ENCODE assay signal across 16 cellular contexts in the genomic region with DNA sequence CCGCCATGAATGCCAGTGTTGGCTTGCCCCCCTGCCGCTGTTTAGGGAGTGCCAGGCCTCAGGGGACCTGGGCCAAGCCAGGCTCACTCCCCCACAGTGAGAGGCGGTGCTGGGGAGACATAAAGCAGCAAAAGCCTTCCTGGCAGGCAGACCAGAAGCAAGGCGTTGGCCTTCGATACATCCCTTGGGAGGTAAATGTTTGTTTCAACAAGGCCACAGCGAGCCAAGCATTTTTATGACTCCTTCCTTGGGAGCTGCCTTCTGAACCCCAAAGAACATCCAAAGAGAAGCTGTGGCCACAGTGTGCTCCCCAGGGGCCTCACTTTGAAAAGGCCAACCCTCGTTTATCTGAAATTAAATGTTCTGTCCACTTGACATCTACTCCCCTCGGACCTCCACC.
DNase-seq lines count a peak whose midpoint lies in the region; ATAC-seq and TF ChIP-seq lines count a peak whose summit lies in the region.
"Had no signal": no experiment of that assay in that cellular context is flagged by ENCODE, and none has a peak within 500 bp of the region (broad histone marks: within the 10 kb centered on the region; RNA-seq: fewer than 3 reads in every experiment).

No MANE protein-coding gene starts in this region.

- H3K27me3 ChIP-seq in MG63: no peaks in the 10 kb centered on the region
- H3K27me3 ChIP-seq: SJSA1 had no signal

- peak overlapping the region; percentile 75 for H3K27ac Mint-ChIP-seq in osteocyte (ENCODE audit: unreplicated experiment)
- no peak overlapping the region for H3K27ac Mint-ChIP-seq in naive thymus-derived CD8-positive, alpha-beta T cell

- no peaks in the 10 kb centered on the region for H3K9me3 ChIP-seq in MG63
- H3K9me3 ChIP-seq in mucosa of descending colon: no peaks in the 10 kb centered on the region
- H3K9me3 ChIP-seq: SJSA1 had no signal

- H3K9me3 Mint-ChIP-seq in osteocyte (ENCODE audit: unreplicated experiment): no peaks in the 10 kb centered on the region
- H3K9me3 Mint-ChIP-seq in naive thymus-derived CD8-positive, alpha-beta T cell: no peaks in the 10 kb centered on the region

- no peaks in the 10 kb centered on the region for H3K27me3 Mint-ChIP-seq in osteocyte (ENCODE audit: unreplicated experiment)
- peaks cover 4 to 30% (median 15%) of the 10 kb centered on the region in 5 donors for H3K27me3 Mint-ChIP-seq in naive thymus-derived CD8-positive, alpha-beta T cell

- intact Hi-C loops in mucosa of descending colon (cut with DNase I, micrococcal nuclease): no loop called here

- peaks cover 73% of the 10 kb centered on the region for H3K4me1 Mint-ChIP-seq in osteocyte (ENCODE audit: unreplicated experiment)
- peaks cover 0 to 14% (median 12%) of the 10 kb centered on the region in 4 donors for H3K4me1 Mint-ChIP-seq in naive thymus-derived CD8-positive, alpha-beta T cell

- ATAC-seq in naive thymus-derived CD8-positive, alpha-beta T cell: no peak
- no peak for ATAC-seq in mucosa of descending colon
- ATAC-seq in HG02610 (IDR thresholded peaks at IDR 0.05; ENCODE audit: unreplicated experiment): no peak
- ATAC-seq: left lobe of liver had no signal

- no peak overlapping the region for H3K4me3 ChIP-seq in MG63
- H3K4me3 ChIP-seq in mucosa of descending colon: no peak overlapping the region
- H3K4me3 ChIP-seq: SJSA1, skin epidermis had no signal

- H3K36me3 ChIP-seq in MG63 (no peaks in the 10 kb centered on the region), mucosa of descending colon (ENCODE audit: low read depth) (no peaks in the 10 kb centered on the region)
- H3K36me3 ChIP-seq: SJSA1 had no signal

- POLR2A ChIA-PET in naive thymus-derived CD8-positive, alpha-beta T cell (lab: Charles Lee): no interaction called here

- no peak overlapping the region for H3K4me3 Mint-ChIP-seq in osteocyte (ENCODE audit: unreplicated experiment)
- no peak overlapping the region for H3K4me3 Mint-ChIP-seq in naive thymus-derived CD8-positive, alpha-beta T cell

- peaks cover 6% of the 10 kb centered on the region for H3K4me1 ChIP-seq in mucosa of descending colon (ENCODE audit: low read depth)

- TF ChIP-seq CTCF in osteocyte (IDR thresholded peaks at IDR 0.05): no peak
- TF ChIP-seq CTCF in mucosa of descending colon (IDR thresholded peaks at IDR 0.05): no peak

- DNase-seq in AG08395 (ENCODE audit: low spot score) (peak; percentile 49), MG63 (peak; percentile 83), fibroblast of peridontal ligament (ENCODE audit: extremely low read depth) (peak; percentile 88), osteocyte (ENCODE audit: extremely low spot score, unreplicated experiment) (no peak), mucosa of descending colon (no peak)
- DNase-seq in naive thymus-derived CD8-positive, alpha-beta T cell: no peak
- no peak for DNase-seq in activated CD4-positive, alpha-beta T cell treated with anti-CD3 and anti-CD28 coated beads, Interleukin-2, amount 50 U/mL, for 48 hours
- DNase-seq: activated effector memory CD4-positive, alpha-beta T cell treated with anti-CD3 and anti-CD28 coated beads, Interleukin-2, amount 50 U/mL, for 16 hours; DMS79 treated with DMSO at 0.1 percent for 48 hours; hypothalamus; NCI-H2029 treated with DMSO at 0.1 percent for 48 hours; substantia nigra had no signal

- H3K36me3 Mint-ChIP-seq in osteocyte (ENCODE audit: unreplicated experiment): no peaks in the 10 kb centered on the region
- no peaks in the 10 kb centered on the region for H3K36me3 Mint-ChIP-seq in naive thymus-derived CD8-positive, alpha-beta T cell

Comparison
In these comparisons a context has a peak if more than half of its experiments do, and no peak if none do; other contexts are left out.
1. DNase-seq: peak in AG08395 (single experiment), MG63 (single experiment) and fibroblast of peridontal ligament (single experiment); none in osteocyte (single experiment), naive thymus-derived CD8-positive, alpha-beta T cell (0 of 10), activated CD4-positive, alpha-beta T cell treated with anti-CD3 and anti-CD28 coated beads, Interleukin-2, amount 50 U/mL, for 48 hours (0 of 2) and mucosa of descending colon (0 of 3).